8 cellular contexts compared by ENCODE assay signal in the genomic region with DNA sequence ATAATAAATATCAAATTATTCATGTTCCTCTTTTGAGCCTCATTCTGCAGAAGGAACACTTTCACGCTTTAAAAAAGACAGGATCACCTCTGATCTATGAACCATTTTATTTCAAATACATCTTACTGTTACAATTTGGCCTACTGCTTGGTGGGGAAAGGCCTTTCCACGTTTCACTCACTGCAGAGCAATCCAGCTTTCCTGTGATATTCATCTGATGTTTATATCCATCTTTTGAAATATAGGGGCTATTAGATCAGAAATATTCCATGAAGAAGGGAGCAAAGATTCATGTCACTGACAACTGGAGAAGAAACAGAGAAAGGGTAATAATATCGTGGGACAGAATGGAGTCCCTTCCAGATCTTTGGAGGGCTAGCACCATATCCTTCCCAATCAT.
"Had no signal": no experiment of that assay in that cellular context is flagged by ENCODE, and none has a peak within 500 bp of the region (broad histone marks: within the 10 kb centered on the region; RNA-seq: fewer than 3 reads in every experiment).

No MANE protein-coding gene starts in this region.

- DNase-seq: IMR-90, KBM-7, KG1 had no signal

- H3K27me3 Mint-ChIP-seq: IgD-negative memory B cell had no signal

- H3K4me2 ChIP-seq: KMS-11 had no signal

- H3K36me3 Mint-ChIP-seq: IgD-negative memory B cell had no signal

- H3K27ac Mint-ChIP-seq: IgD-negative memory B cell had no signal

- H3K9me3 Mint-ChIP-seq: IgD-negative memory B cell had no signal

- H3K9ac ChIP-seq: KMS-11 had no signal

- FAIRE-seq: HepG2, HTR-8/SVneo had no signal

- H3K4me3 Mint-ChIP-seq: IgD-negative memory B cell had no signal

- H3K27ac ChIP-seq: HL-60, KMS-11 had no signal

- ATAC-seq: HepG2 had no signal
